8 cellular contexts compared by ENCODE assay signal in genomic region chr4:2861631-2862436, GRCh38. TPM values are rescaled to one million over a fixed set of nuclear protein-coding genes. Genes with fewer than 3 reads are reported as not detected.
A peak's percentile ranks its signal among the peaks of the same experiment; 100 is the strongest.
DNase-seq lines count a peak whose midpoint lies in the region; ATAC-seq, FAIRE-seq and TF ChIP-seq lines count a peak whose summit lies in the region.
"Had no signal": no experiment of that assay in that cellular context is flagged by ENCODE, and none has a peak within 500 bp of the region (broad histone marks: within the 10 kb centered on the region; RNA-seq: fewer than 3 reads in every experiment).

No MANE protein-coding gene starts in this region.

- no peak overlapping the region for H2BK5ac ChIP-seq in mesenchymal stem cell (ENCODE audit: low read depth, low read length, poor library complexity, severe bottlenecking)

- TF ChIP-seq POLR2A in K562 (conservative IDR thresholded peaks at IDR 0.05) (no peak), thyroid gland (IDR thresholded peaks at IDR 0.05) (no peak)

- H3K36me3 ChIP-seq in K562 (ENCODE audit: control insufficient read depth, insufficient read depth, low read length) (peaks cover 5% of the 10 kb centered on the region; the same call in 1 of the 3 replicates), mesenchymal stem cell (ENCODE audit: control insufficient read depth in 1 of 2, insufficient read depth in 2 of 2, low read depth in 1 of 2, low read length in 2 of 2) (no peaks in the 10 kb centered on the region), thyroid gland (no peaks in the 10 kb centered on the region)

- no peak overlapping the region for H3K14ac ChIP-seq in mesenchymal stem cell (ENCODE audit: low read length in 2 of 2)

- no peak overlapping the region for H2AK5ac ChIP-seq in mesenchymal stem cell (ENCODE audit: low read length, severe bottlenecking)

- H2BK15ac ChIP-seq in mesenchymal stem cell (ENCODE audit: low read depth, poor library complexity, severe bottlenecking), result no peak overlapping the region

- TF ChIP-seq CTCF in HL-60 (IDR thresholded peaks at IDR 0.05; ENCODE audit: insufficient read depth, low read length) (no peak), K562 (IDR thresholded peaks at IDR 0.05 in 2 of 3, conservative IDR thresholded peaks at IDR 0.05 in 1 of 3; ENCODE audit: insufficient read depth in 2 of 3, low read depth in 1 of 3, low read length in 3 of 3) (no peak), thyroid gland (IDR thresholded peaks at IDR 0.05) (no peak)

- in situ Hi-C loops in K562 (cut with MboI), result no loop called here

- H3K9me3 ChIP-seq in K562 (replicated peaks; ENCODE audit: control insufficient read depth, insufficient read depth, low read depth, low read length), result no peaks in the 10 kb centered on the region
- H3K9me3 ChIP-seq in mesenchymal stem cell (ENCODE audit: control insufficient read depth, low read length), result no peaks in the 10 kb centered on the region
- H3K9me3 ChIP-seq in thyroid gland, result no peaks in the 10 kb centered on the region

- H3K27me3 ChIP-seq in HL-60 (ENCODE audit: insufficient read depth, poor library complexity, severe bottlenecking), result no peaks in the 10 kb centered on the region
- no peaks in the 10 kb centered on the region for H3K27me3 ChIP-seq in K562 (ENCODE audit: control insufficient read depth in 2 of 2, insufficient read depth in 2 of 2, low read length in 2 of 2)
- H3K27me3 ChIP-seq in mesenchymal stem cell (ENCODE audit: control insufficient read depth in 1 of 2, insufficient read depth in 1 of 2, low read length in 2 of 2), result no peaks in the 10 kb centered on the region
- no peaks in the 10 kb centered on the region for H3K27me3 ChIP-seq in thyroid gland

- peaks cover 47% of the 10 kb centered on the region for H4K20me1 ChIP-seq in K562 (replicated peaks; ENCODE audit: control insufficient read depth, insufficient read depth, low read length)

- H3K18ac ChIP-seq in mesenchymal stem cell (ENCODE audit: low read depth in 1 of 2, low read length in 2 of 2), result no peak overlapping the region

- ATAC-seq in K562 (0 out of 3 replicates have a peak, but pooled peaks have one; percentile 17), GM21390 (IDR thresholded peaks at IDR 0.05; ENCODE audit: unreplicated experiment) (no peak), left colon (no peak)

- no TSS peak for BruUV-seq in K562 (replicated peaks; lab: Mats Ljungman, UMichigan)

- TF ChIP-seq RAD21 in K562 (CRISPR knock-in tag; conservative IDR thresholded peaks at IDR 0.05 in 1 of 2, IDR thresholded peaks at IDR 0.05 in 1 of 2), result no peak

- H2BK120ac ChIP-seq in mesenchymal stem cell (ENCODE audit: low read depth, low read length), result no peak overlapping the region

- H3K27ac ChIP-seq in HL-60 (replicated peaks) (peak overlapping the region; percentile 43; the same call in 1 of the 2 replicates), K562 (ENCODE audit: extremely low read depth, low read depth, low read length) (no peak overlapping the region), mesenchymal stem cell (ENCODE audit: low read length, poor library complexity, severe bottlenecking) (peak overlapping the region; percentile 36), thyroid gland (peak overlapping the region; percentile 24 to 52 (median 48))

- DNase-seq in HL-60 (ENCODE audit: low read depth in 1 of 2, low spot score in 1 of 2) (no peak), K562 (ENCODE audit: extremely low read depth in 1 of 4, low spot score in 3 of 4) (no peak), mesenchymal stem cell (peak; percentile 47), thyroid gland (no peak), left colon (no peak)
- no peak for DNase-seq in effector CD8-positive, alpha-beta T cell (lab: John Stamatoyannopoulos, UW)
- DNase-seq: GOT3 had no signal

- H4K91ac ChIP-seq in mesenchymal stem cell (ENCODE audit: low read length), result no peak overlapping the region

- intact Hi-C loops in K562 (cut with micrococcal nuclease), result no loop called here
- intact Hi-C loops in thyroid gland (cut with DNase I), result no loop called here
- intact Hi-C loops in left colon (cut with DNase I, micrococcal nuclease), result no loop called here

- no peak overlapping the region for H3K4ac ChIP-seq in mesenchymal stem cell (ENCODE audit: low read depth in 1 of 2, low read length in 2 of 2)

- no peak for FAIRE-seq in K562 (lab: Jason Lieb, UNC)

- H3K23ac ChIP-seq in mesenchymal stem cell (ENCODE audit: low read length in 2 of 2), result no peak overlapping the region

- H3K4me1 ChIP-seq in K562 (replicated peaks in 1 of 2; ENCODE audit: control insufficient read depth in 2 of 2, insufficient read depth in 2 of 2, low read length in 2 of 2) (peaks cover 18 to 48% of the 10 kb centered on the region in 2 experiments), mesenchymal stem cell (ENCODE audit: control insufficient read depth, insufficient read depth, low read depth, low read length) (peaks cover 12% of the 10 kb centered on the region), thyroid gland (peaks cover 74 to 81% of the 10 kb centered on the region in 2 donors)

- H3K4me2 ChIP-seq in K562 (ENCODE audit: insufficient read depth, low read length) (no peak overlapping the region), mesenchymal stem cell (ENCODE audit: low read length, poor library complexity, severe bottlenecking) (no peak overlapping the region)

- H4K8ac ChIP-seq in mesenchymal stem cell (ENCODE audit: low read length), result no peak overlapping the region

- peaks cover 96% of the 10 kb centered on the region for H3K79me2 ChIP-seq in K562 (ENCODE audit: control insufficient read depth, insufficient read depth, low read length)

- CTCF ChIA-PET in K562 (lab: Yijun Ruan, JAX; ENCODE audit: low intra/inter-chr PET ratio), result no interaction called here

- no peaks in the 10 kb centered on the region for H3K9me1 ChIP-seq in K562 (ENCODE audit: control insufficient read depth, insufficient read depth, low read length)

- TF ChIP-seq EP300 in K562 (IDR thresholded peaks at IDR 0.05; ENCODE audit: low read length), result no peak

- no peak overlapping the region for H2BK12ac ChIP-seq in mesenchymal stem cell (ENCODE audit: low read length in 2 of 2)

- H3K9ac ChIP-seq in K562 (ENCODE audit: insufficient read depth in 1 of 2, low read depth in 2 of 2, low read length in 2 of 2) (no peak overlapping the region), mesenchymal stem cell (ENCODE audit: low read length) (no peak overlapping the region)

- H3K79me1 ChIP-seq in mesenchymal stem cell (replicated peaks; ENCODE audit: low read length, poor library complexity, severe bottlenecking), result peaks cover 1% of the 10 kb centered on the region

- 75% methylated on average over 4 of the region's 4 CpGs for WGBS in K562 (ENCODE audit: insufficient coverage, low coverage, missing lambda C conversion rate)
- whole genome bisulfite sequencing in mesenchymal stem cell, result 63% methylated on average over 3 of the region's 4 CpGs
- WGBS in thyroid gland, 2 donors, result 79 to 84% methylated on average over 4 of the region's 4 CpGs

- H3K4me3 ChIP-seq in HL-60 (replicated peaks; ENCODE audit: insufficient read depth, low read length), result no peak overlapping the region
- no peak overlapping the region for H3K4me3 ChIP-seq in K562
- peak overlapping the region in 1 of 2 experiments; percentile 33 for H3K4me3 ChIP-seq in mesenchymal stem cell (ENCODE audit: insufficient read depth in 1 of 2, low read depth in 1 of 2, low read length in 2 of 2)
- H3K4me3 ChIP-seq in thyroid gland (replicated peaks in 1 of 3), result no peak overlapping the region

- no peak overlapping the region for H2AFZ ChIP-seq in K562 (ENCODE audit: low read depth, low read length)
- H2AFZ ChIP-seq in mesenchymal stem cell (ENCODE audit: low read depth, low read length), result no peak overlapping the region

- POLR2A ChIA-PET in K562 (lab: Yijun Ruan, JAX), result interaction anchor here (0.7 to 4.2 kb wide), 7 partner anchors 10 to 149 kb away, joined by 3 to 16 read pairs (median 3); no protein-coding TSS in a partner anchor

RNA-seq across cellular contexts. Expression of gene ADD1, which starts 18.2 kb away (rescaled TPM):
- total RNA-seq in K562 (2011; cell fraction: chromatin; rRNA removed; ENCODE audit: low replicate concordance), result 289 and 338 TPM in 2 replicates
- 122 and 133 TPM in 2 replicates for total RNA-seq in K562 (2011; cell fraction: nucleolus; rRNA removed)
- total RNA-seq in K562 (2011; cell fraction: nucleoplasm; rRNA removed), result 186 and 236 TPM in 2 replicates
- 104 and 140 TPM in 2 replicates for total RNA-seq in K562 (2014; rRNA removed)
- 67.1 and 80.8 TPM in 2 replicates for total RNA-seq in K562 (2014; rRNA removed; fragmentation: Illumina TruSeq; extraction: Trizol)
- 74.0 and 76.9 TPM in 2 replicates for total RNA-seq in K562 (2015; rRNA removed; fragmentation: Illumina TruSeq; extraction: Trizol)
- 145 and 153 TPM in 2 replicates for total RNA-seq in K562 (2021)
- 72.4 and 77.0 TPM in 2 replicates for polyA plus RNA-seq in K562 (2011; rRNA removed)
- 85.9 and 111 TPM in 2 replicates for polyA plus RNA-seq in K562 (2011; cell fraction: cytosol; rRNA removed)
- polyA plus RNA-seq in K562 (2011; cell fraction: nucleus; rRNA removed), result 164 and 189 TPM in 2 replicates
- 141 and 159 TPM in 2 replicates for polyA plus RNA-seq in K562 (2012)
- polyA plus RNA-seq in K562 (2014; fragmentation: Illumina TruSeq; extraction: Trizol), result 99.7 and 110 TPM in 2 replicates
- 10 to 100 TPM; 17.5 to 20.7 TPM for polyA plus RNA-seq in K562 (2014; fragmentation: Nextera tagmentation; extraction: Ambion mirVana)
- 87.7 and 121 TPM in 2 replicates for polyA plus RNA-seq in K562 (2014; rRNA removed)
- polyA minus RNA-seq in K562 (2011; rRNA and poly(A)+ RNA removed), result 65.9 and 67.4 TPM in 2 replicates
- 46.7 and 62.1 TPM in 2 replicates for polyA minus RNA-seq in K562 (2011; cell fraction: cytosol; rRNA and poly(A)+ RNA removed)
- 57.5 and 58.6 TPM in 2 replicates for polyA minus RNA-seq in K562 (2011; cell fraction: nucleus; rRNA and poly(A)+ RNA removed)
- polyA plus RNA-seq in mesenchymal stem cell (2013, experiment 1 of 2), result 336 TPM
- 331 TPM for polyA plus RNA-seq in mesenchymal stem cell (2013, experiment 2 of 2)
- total RNA-seq in thyroid gland, result 100 to 1,000 TPM; 190 to 222 (median 194) TPM
- total RNA-seq in left colon, result 100 to 1,000 TPM; 250 to 254 TPM
